8 cellular contexts compared by ENCODE assay signal in the genomic region with DNA sequence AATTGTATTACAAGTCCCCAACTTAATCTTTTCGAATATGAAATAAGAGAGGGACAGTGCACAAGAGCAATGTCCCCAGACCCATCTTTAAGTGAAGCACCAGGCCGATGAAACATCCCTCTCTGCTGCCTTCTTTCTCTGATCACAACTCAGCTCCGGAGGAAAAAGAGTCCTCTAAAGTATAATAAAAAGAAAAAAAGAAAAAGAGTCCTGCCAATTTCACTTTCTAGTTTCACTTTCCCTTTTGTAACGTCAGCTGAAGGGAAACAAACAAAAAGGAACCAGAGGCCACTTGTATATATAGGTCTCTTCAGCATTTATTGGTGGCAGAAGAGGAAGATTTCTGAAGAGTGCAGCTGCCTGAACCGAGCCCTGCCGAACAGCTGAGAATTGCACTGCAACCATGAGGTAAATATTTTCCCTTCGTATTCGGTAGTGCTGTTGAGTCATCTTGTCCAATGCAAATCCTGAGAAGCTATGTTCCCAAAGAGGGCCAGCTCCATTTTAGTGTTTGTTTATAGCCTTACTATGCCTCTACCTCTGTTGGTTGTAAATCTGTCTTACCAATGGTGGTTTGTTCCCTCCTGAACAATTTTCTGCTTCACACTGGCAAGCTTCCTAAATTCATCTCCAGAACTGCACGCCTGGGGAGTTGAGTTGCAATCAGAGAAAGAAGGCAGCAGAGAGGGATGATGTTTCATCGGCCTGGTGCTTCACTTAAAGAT. TPM values are rescaled to one million over a fixed set of nuclear protein-coding genes. Genes with fewer than 3 reads are reported as not detected.
DNase-seq lines count a peak whose midpoint lies in the region; ATAC-seq and TF ChIP-seq lines count a peak whose summit lies in the region.

A gene with protein sequence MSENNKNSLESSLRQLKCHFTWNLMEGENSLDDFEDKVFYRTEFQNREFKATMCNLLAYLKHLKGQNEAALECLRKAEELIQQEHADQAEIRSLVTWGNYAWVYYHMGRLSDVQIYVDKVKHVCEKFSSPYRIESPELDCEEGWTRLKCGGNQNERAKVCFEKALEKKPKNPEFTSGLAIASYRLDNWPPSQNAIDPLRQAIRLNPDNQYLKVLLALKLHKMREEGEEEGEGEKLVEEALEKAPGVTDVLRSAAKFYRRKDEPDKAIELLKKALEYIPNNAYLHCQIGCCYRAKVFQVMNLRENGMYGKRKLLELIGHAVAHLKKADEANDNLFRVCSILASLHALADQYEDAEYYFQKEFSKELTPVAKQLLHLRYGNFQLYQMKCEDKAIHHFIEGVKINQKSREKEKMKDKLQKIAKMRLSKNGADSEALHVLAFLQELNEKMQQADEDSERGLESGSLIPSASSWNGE (plus strand): TSS at position 326 of the 725 bp plus-strand sequence. CDS start 78 bp downstream, at position 404.

- no peaks in the 10 kb centered on the region for H4K20me1 ChIP-seq in fibroblast of lung (ENCODE audit: control insufficient read depth, extremely low read depth, insufficient read depth, low read length)

- peak within 1 kb of the TSS; percentile 73 for H2AFZ ChIP-seq in fibroblast of lung (ENCODE audit: low read length)

- no peaks in the 10 kb centered on the region for H3K9me3 ChIP-seq in fibroblast of lung (ENCODE audit: control insufficient read depth, insufficient read depth, low read depth, low read length)

- H3K36me3 ChIP-seq in fibroblast of lung (ENCODE audit: control insufficient read depth, insufficient read depth, low read length): no peaks in the 10 kb centered on the region

- peak within 1 kb of the TSS; percentile 52 for H3K9ac ChIP-seq in fibroblast of lung (ENCODE audit: insufficient read depth, low read length)

- peak within 1 kb of the TSS; percentile 89 for H3K4me2 ChIP-seq in fibroblast of lung (ENCODE audit: extremely low read depth, insufficient read depth, low read length)

- DNase-seq in Ammon's horn (ENCODE audit: low spot score) (peak; percentile 76), NCI-H460 (ENCODE audit: extremely low read depth, low read depth) (peak; percentile 47), activated T-cell treated with anti-CD3 and anti-CD28 coated beads for 24 hours (ENCODE audit: low read depth) (peak; percentile 11), fibroblast of lung (ENCODE audit: low read depth in 2 of 2) (peak; percentile 77 to 82), occipital lobe (lab: John Stamatoyannopoulos, UW) (peak; percentile 40), NCI-H82 treated with DMSO at 0.1 percent for 48 hours (lab: John Stamatoyannopoulos, UW; ENCODE audit: unreplicated experiment) (no peak)

- peak within 1 kb of the TSS; percentile 59 to 72 (median 62) for H3K4me3 ChIP-seq in fibroblast of lung (replicated peaks in 1 of 4; ENCODE audit: control extremely low read depth in 1 of 4, insufficient read depth in 1 of 4, low read depth in 3 of 4, low read length in 4 of 4)

- TF ChIP-seq POLR2A in GM18526 (IDR thresholded peaks at IDR 0.05; ENCODE audit: extremely low read depth, insufficient read length): peak; percentile 70

- ATAC-seq in HG02981 (IDR thresholded peaks at IDR 0.05; ENCODE audit: unreplicated experiment): peak; percentile 73

- H3K79me2 ChIP-seq in fibroblast of lung (ENCODE audit: control insufficient read depth, insufficient read depth, low read length): no peaks in the 10 kb centered on the region

- H3K4me1 ChIP-seq in fibroblast of lung (ENCODE audit: control insufficient read depth, extremely low read depth, insufficient read depth, low read length): peaks cover 3% of the 10 kb centered on the region

- peak within 1 kb of the TSS; percentile 83 for H3K27ac ChIP-seq in fibroblast of lung (ENCODE audit: insufficient read depth, low read length)

- TF ChIP-seq CTCF in fibroblast of lung (conservative IDR thresholded peaks at IDR 0.05 in 1 of 2, IDR thresholded peaks at IDR 0.05 in 1 of 2; ENCODE audit: low read depth in 1 of 2, low read length in 2 of 2): no peak

- no peaks in the 10 kb centered on the region for H3K27me3 ChIP-seq in fibroblast of lung (ENCODE audit: control insufficient read depth, insufficient read depth, low read length)

RNA-seq across cellular contexts. Expression of the gene that starts here (rescaled TPM):
- total RNA-seq in NCI-H460 (2014; rRNA removed; shearing (Covaris generic)): 1.1 and 1.2 TPM in 2 replicates
- 0.97 and 2.3 TPM in 2 replicates for polyA plus RNA-seq in NCI-H460 (2014; cell fraction: nucleus; rRNA removed)
- 11.6 and 21.6 TPM in 2 replicates for total RNA-seq in fibroblast of lung
- polyA plus RNA-seq in fibroblast of lung: 5.4 and 12.1 TPM in 2 replicates
- polyA plus RNA-seq in fibroblast of lung (2012): 4.4 and 11.1 TPM in 2 replicates
- 0.93 and 1.6 TPM in 2 replicates for polyA minus RNA-seq in fibroblast of lung (ENCODE audit: low replicate concordance)
- total RNA-seq in occipital lobe: 5.0 TPM
